Comparison of ENCODE assay signal across 1 cellular context in genomic region chr1:214568328-214568727, GRCh38.
TF ChIP-seq lines count a peak whose summit lies in the region.

No MANE protein-coding gene starts in this region.

TF ChIP-seq in IMR-90, 13 proteins besides CTCF, POLR2A, EP300 and RAD21:
- TF ChIP-seq ELK1 (IDR thresholded peaks at IDR 0.05; ENCODE audit: borderline replicate concordance, low read depth, low read length) (no peak), CHD1 (IDR thresholded peaks at IDR 0.05; ENCODE audit: low read depth, low read length) (no peak), MXI1 (IDR thresholded peaks at IDR 0.05; ENCODE audit: borderline replicate concordance, low read depth, low read length) (no peak), SMC3 (IDR thresholded peaks at IDR 0.05; ENCODE audit: low read depth, low read length) (no peak), RFX5 (IDR thresholded peaks at IDR 0.05; ENCODE audit: low read depth, low read length) (no peak), NFE2L2 (IDR thresholded peaks at IDR 0.05; ENCODE audit: low read depth, low read length) (no peak), FOS (IDR thresholded peaks at IDR 0.05; ENCODE audit: low read depth, low read length) (no peak), RCOR1 (IDR thresholded peaks at IDR 0.05; ENCODE audit: insufficient replicate concordance, low read length) (no peak), MAFK (IDR thresholded peaks at IDR 0.05; ENCODE audit: low read depth, low read length) (no peak)
TF ChIP-seq in IMR-90: peak in this region for 0.
